ENCODE assay signal across 8 cellular contexts in genomic region chr13:35475960-35476943, GRCh38.
DNase-seq lines count a peak whose midpoint lies in the region; ATAC-seq and TF ChIP-seq lines count a peak whose summit lies in the region.

TSS of gene MAB21L1 (minus strand) at chr13:35476689. CDS start at chr13:35476138, 551 bp downstream.

- peak within 1 kb of the TSS; percentile 92 for H3K4me3 ChIP-seq in adipocyte (ENCODE audit: low read length)
- H3K4me3 ChIP-seq in retinal pigment epithelial cell (ENCODE audit: low read length) = peak within 1 kb of the TSS; percentile 96

- H3K9ac ChIP-seq in adipocyte (ENCODE audit: low read length) = peak within 1 kb of the TSS; percentile 87

- no peak for ATAC-seq in HG03521 (IDR thresholded peaks at IDR 0.05; ENCODE audit: unreplicated experiment)
- no peak for ATAC-seq in GM21381 (IDR thresholded peaks at IDR 0.05; ENCODE audit: unreplicated experiment)

- DNase-seq in EH (ENCODE audit: low read depth) (peak; percentile 96), NCI-H1105 (lab: John Stamatoyannopoulos, UW) (peak; percentile 29), adipocyte (ENCODE audit: low read depth) (peak; percentile 95), hippocampal formation (lab: John Stamatoyannopoulos, UW) (peak; percentile 23 to 28), retinal pigment epithelial cell (ENCODE audit: low read depth) (peak; percentile 89), NCI-H146 treated with DMSO at 0.1 percent for 48 hours (lab: John Stamatoyannopoulos, UW; ENCODE audit: unreplicated experiment) (no peak)

- H3K36me3 ChIP-seq in adipocyte (ENCODE audit: control insufficient read depth, insufficient read depth, low read length, severe bottlenecking) = no peaks in the 10 kb centered on the region

- peaks cover 8% of the 10 kb centered on the region for H3K4me1 ChIP-seq in adipocyte (ENCODE audit: control insufficient read depth, insufficient read depth, low read length)

- no peaks in the 10 kb centered on the region for H3K27me3 ChIP-seq in adipocyte (replicated peaks; ENCODE audit: control insufficient read depth, insufficient read depth, low read length)

- TF ChIP-seq CTCF in retinal pigment epithelial cell (conservative IDR thresholded peaks at IDR 0.05; ENCODE audit: low read depth, low read length) = no peak

- no peaks in the 10 kb centered on the region for H3K9me3 ChIP-seq in adipocyte (ENCODE audit: control insufficient read depth, low read length)
